9 cellular contexts compared by ENCODE assay signal in the genomic region with DNA sequence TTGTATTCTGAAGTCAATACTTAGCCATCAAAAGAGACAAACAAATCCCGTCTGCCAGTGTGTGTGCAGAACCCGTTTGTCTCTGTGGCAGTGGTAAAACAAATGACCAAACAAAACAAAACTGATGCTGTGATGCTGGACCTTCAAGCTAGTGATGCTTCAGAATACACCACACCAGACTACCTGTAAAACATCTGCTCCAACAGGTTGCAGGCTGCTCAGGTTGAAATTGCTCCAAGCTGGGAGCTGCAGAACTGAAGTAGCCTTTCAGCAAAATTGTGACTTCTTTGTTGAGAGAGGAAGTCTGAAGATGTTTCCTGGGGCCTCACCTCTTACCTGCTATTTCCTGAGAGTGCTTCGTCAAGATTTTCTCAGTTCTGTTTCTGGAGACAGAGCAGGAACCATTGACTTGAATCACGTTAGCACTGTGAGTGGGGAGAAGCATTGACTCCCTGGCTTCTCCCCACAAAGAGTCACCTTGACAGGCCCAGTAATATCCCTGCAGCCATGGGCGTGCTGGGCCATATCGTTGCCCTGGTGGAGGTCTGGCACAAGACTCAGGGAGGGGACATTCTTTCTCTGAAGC.
DNase-seq lines count a peak whose midpoint lies in the region; ATAC-seq, FAIRE-seq and TF ChIP-seq lines count a peak whose summit lies in the region.
"Had no signal": no experiment of that assay in that cellular context is flagged by ENCODE, and none has a peak within 500 bp of the region (broad histone marks: within the 10 kb centered on the region; RNA-seq: fewer than 3 reads in every experiment).

No MANE protein-coding gene starts in this region.

- no peaks in the 10 kb centered on the region for H3K79me2 ChIP-seq in DOHH2 (ENCODE audit: control insufficient read depth, low read length)

- POLR2A ChIA-PET in activated naive CD8-positive, alpha-beta T cell treated with anti-CD3 and anti-CD28 coated beads, Interleukin-2, amount 10 ng/mL, durations not matched to agents 7 days and 5 days (lab: Charles Lee), result no interaction called here

- no peaks in the 10 kb centered on the region for H4K20me1 ChIP-seq in DOHH2 (ENCODE audit: control insufficient read depth, insufficient read depth, low read depth, low read length)

- H3K4me1 Mint-ChIP-seq in activated naive CD8-positive, alpha-beta T cell treated with anti-CD3 and anti-CD28 coated beads, Interleukin-2, amount 10 ng/mL, durations not matched to agents 7 days and 5 days, result peaks cover 24% of the 10 kb centered on the region

- peak overlapping the region; percentile 97 for H3K4me2 ChIP-seq in DOHH2 (ENCODE audit: low read length)

- H3K9me3 Mint-ChIP-seq in activated naive CD8-positive, alpha-beta T cell treated with anti-CD3 and anti-CD28 coated beads, Interleukin-2, amount 10 ng/mL, durations not matched to agents 7 days and 5 days, result no peaks in the 10 kb centered on the region

- H3K4me1 ChIP-seq in DOHH2 (ENCODE audit: control insufficient read depth, low read length), result peaks cover 55% of the 10 kb centered on the region

- FAIRE-seq in GM19239 (lab: Jason Lieb, UNC), result peak; percentile 91

- peak overlapping the region; percentile 74 for H3K4me3 ChIP-seq in DOHH2 (ENCODE audit: low read length)

- peak; percentile 24 for DNase-seq in GM19239 (ENCODE audit: insufficient read length, low spot score)
- no peak for DNase-seq in activated naive CD8-positive, alpha-beta T cell treated with anti-CD3 and anti-CD28 coated beads, Interleukin-2, amount 10 ng/mL, durations not matched to agents 7 days and 5 days
- DNase-seq in HPDE6-E6E7 (ENCODE audit: extremely low spot score), result no peak
- no peak for DNase-seq in cortex of kidney (lab: John Stamatoyannopoulos, UW)
- DNase-seq in activated gamma-delta T cell (lab: John Stamatoyannopoulos, UW), result no peak
- DNase-seq in NCI-H69 (lab: John Stamatoyannopoulos, UW), result no peak
- DNase-seq: NCI-H226 had no signal

- H3K36me3 ChIP-seq in DOHH2 (ENCODE audit: control insufficient read depth, low read length), result no peaks in the 10 kb centered on the region

- no peaks in the 10 kb centered on the region for H3K9me3 ChIP-seq in DOHH2 (ENCODE audit: control insufficient read depth, insufficient read depth, low read length)

- no peaks in the 10 kb centered on the region for H3K36me3 Mint-ChIP-seq in activated naive CD8-positive, alpha-beta T cell treated with anti-CD3 and anti-CD28 coated beads, Interleukin-2, amount 10 ng/mL, durations not matched to agents 7 days and 5 days

- H3K9me2 ChIP-seq in DOHH2 (replicated peaks; ENCODE audit: control insufficient read depth, low read length), result no peaks in the 10 kb centered on the region

- H3K27ac Mint-ChIP-seq in activated naive CD8-positive, alpha-beta T cell treated with anti-CD3 and anti-CD28 coated beads, Interleukin-2, amount 10 ng/mL, durations not matched to agents 7 days and 5 days, result peak overlapping the region; percentile 36

- H3K27me3 ChIP-seq in DOHH2 (ENCODE audit: control insufficient read depth, low read length), result no peaks in the 10 kb centered on the region

- peak overlapping the region; percentile 95 for H3K27ac ChIP-seq in DOHH2 (ENCODE audit: low read depth, low read length)

- peaks cover 1% of the 10 kb centered on the region for H3K27me3 Mint-ChIP-seq in activated naive CD8-positive, alpha-beta T cell treated with anti-CD3 and anti-CD28 coated beads, Interleukin-2, amount 10 ng/mL, durations not matched to agents 7 days and 5 days

- peak; percentile 89 for ATAC-seq in HG03025 (IDR thresholded peaks at IDR 0.05; ENCODE audit: low FRiP score, unreplicated experiment)
- ATAC-seq in activated naive CD8-positive, alpha-beta T cell treated with anti-CD3 and anti-CD28 coated beads, Interleukin-2, amount 10 ng/mL, durations not matched to agents 7 days and 5 days (ENCODE audit: low read depth), result peak; percentile 39

- peak overlapping the region; percentile 55 for H3K4me3 Mint-ChIP-seq in activated naive CD8-positive, alpha-beta T cell treated with anti-CD3 and anti-CD28 coated beads, Interleukin-2, amount 10 ng/mL, durations not matched to agents 7 days and 5 days

- peaks cover 9% of the 10 kb centered on the region for H3F3A ChIP-seq in DOHH2 (ENCODE audit: control insufficient read depth, insufficient read depth)

- no peak for TF ChIP-seq CTCF in DOHH2 (IDR thresholded peaks at IDR 0.05; ENCODE audit: low read depth, low read length, poor library complexity, severe bottlenecking)
